Comparison of ENCODE assay signal across 8 cellular contexts in the genomic region with DNA sequence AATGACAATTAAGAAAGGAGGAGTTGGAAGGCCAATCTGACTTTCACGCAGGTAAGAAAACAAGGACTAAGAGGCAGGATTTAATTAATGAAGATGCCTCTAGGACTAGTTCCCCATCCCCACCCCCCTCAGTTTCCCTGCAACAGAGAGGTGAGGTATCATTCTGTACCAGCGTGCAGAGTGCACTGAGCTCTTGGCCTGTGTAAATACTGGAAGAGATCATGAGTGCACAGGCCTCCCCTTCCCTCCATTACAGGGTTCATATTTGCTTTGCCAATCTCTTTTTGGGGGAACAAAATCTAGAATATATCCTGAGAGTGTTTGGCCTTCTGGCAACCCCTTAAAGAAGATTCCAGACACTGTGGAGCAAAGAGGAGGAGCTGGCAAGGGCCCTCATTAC.
"Had no signal": no experiment of that assay in that cellular context is flagged by ENCODE, and none has a peak within 500 bp of the region (broad histone marks: within the 10 kb centered on the region; RNA-seq: fewer than 3 reads in every experiment).

No MANE protein-coding gene starts in this region.

- DNase-seq: GDM1, GF-D8 had no signal

- ATAC-seq: GM12878 had no signal

- H3K4me3 ChIP-seq: GM12878 had no signal

- FAIRE-seq: G401.6, GM12878, GM12891, GM12892, GM18507, GM19239 had no signal
